ENCODE assay signal across 9 cellular contexts in genomic region chr6:35810831-35811698, GRCh38. TPM values are rescaled to one million over a fixed set of nuclear protein-coding genes. Genes with fewer than 3 reads are reported as not detected.
DNase-seq lines count a peak whose midpoint lies in the region; FAIRE-seq and TF ChIP-seq lines count a peak whose summit lies in the region.
"Had no signal": no experiment of that assay in that cellular context is flagged by ENCODE, and none has a peak within 500 bp of the region (broad histone marks: within the 10 kb centered on the region; RNA-seq: fewer than 3 reads in every experiment).

No MANE protein-coding gene starts in this region.

- DNase-seq in H54 (ENCODE audit: insufficient read length, low spot score) (no peak), NCI-H69 (lab: John Stamatoyannopoulos, UW) (peak; percentile 28), epithelial cell of esophagus (ENCODE audit: low read depth) (peak; percentile 96), pulmonary artery endothelial cell (ENCODE audit: low read depth, low spot score) (peak; percentile 19), GM10248 (ENCODE audit: extremely low spot score) (no peak), HEK293T (ENCODE audit: extremely low spot score) (no peak), NOMO-1 treated with DMSO at 0.1 percent for 48 hours (lab: John Stamatoyannopoulos, UW; ENCODE audit: unreplicated experiment) (no peak)
- DNase-seq: activated CD8-positive, alpha-beta memory T cell treated with anti-CD3 and anti-CD28 coated beads for 24 hours; NCI-H526 treated with DMSO at 0.1 percent for 48 hours had no signal

- POLR2A ChIA-PET in GM10248 (lab: Yijun Ruan, JAX) (no interaction called here), HEK293T (lab: Yijun Ruan, JAX) (no interaction called here)

- TF ChIP-seq POLR2A in H54 (IDR thresholded peaks at IDR 0.05; ENCODE audit: low read depth, low read length) = no peak

- no peak for TF ChIP-seq CTCF in epithelial cell of esophagus (IDR thresholded peaks at IDR 0.05; ENCODE audit: insufficient read depth, low read depth, low read length, missing control alignments)
- no peak for TF ChIP-seq CTCF in GM10248 (IDR thresholded peaks at IDR 0.05; ENCODE audit: control extremely low read depth, extremely low read depth, low read depth, missing control alignments)

- peak; percentile 48 for FAIRE-seq in H54 (lab: Jason Lieb, UNC)

- CTCF ChIA-PET in GM10248 (lab: Yijun Ruan, JAX) = no interaction called here
- CTCF ChIA-PET in HEK293T (lab: Yijun Ruan, JAX) = no interaction called here

- H3K4me3 ChIP-seq in epithelial cell of esophagus (ENCODE audit: low read length) = no peak overlapping the region

TF ChIP-seq in HEK293T, 16 proteins besides CTCF, POLR2A, EP300 and RAD21:
- TF ChIP-seq PKNOX1 (IDR thresholded peaks at IDR 0.05) (no peak), ZNF384 (IDR thresholded peaks at IDR 0.05) (no peak), NFRKB (IDR thresholded peaks at IDR 0.05) (no peak), L3MBTL2 (conservative IDR thresholded peaks at IDR 0.05) (no peak), CTBP1 (IDR thresholded peaks at IDR 0.05; ENCODE audit: borderline replicate concordance) (no peak)

RNA-seq across cellular contexts. Expression of gene LHFPL5, which starts 5.9 kb away (rescaled TPM):
- not detected in 2 replicates for total RNA-seq in pulmonary artery endothelial cell

RNA-seq across cellular contexts. Expression of gene CLPS, which starts 13.9 kb away (rescaled TPM):
- not detected in 2 replicates for total RNA-seq in pulmonary artery endothelial cell

RNA-seq across cellular contexts. Expression of gene CLPSL1, which starts 30.2 kb away (rescaled TPM):
- total RNA-seq in pulmonary artery endothelial cell = not detected in 2 replicates

RNA-seq across cellular contexts. Expression of gene CLPSL2, which starts 34.7 kb away (rescaled TPM):
- not detected in 2 replicates for total RNA-seq in pulmonary artery endothelial cell

Comparison
In these comparisons a context has a peak if more than half of its experiments do, and no peak if none do; other contexts are left out.
1. DNase-seq: peak in NCI-H69 (single experiment), epithelial cell of esophagus (single experiment) and pulmonary artery endothelial cell (single experiment); none in H54 (single experiment), GM10248 (single experiment), HEK293T (single experiment) and NOMO-1 treated with DMSO at 0.1 percent for 48 hours (single experiment).